Comparison of ENCODE assay signal across 1 cellular context in the genomic region with DNA sequence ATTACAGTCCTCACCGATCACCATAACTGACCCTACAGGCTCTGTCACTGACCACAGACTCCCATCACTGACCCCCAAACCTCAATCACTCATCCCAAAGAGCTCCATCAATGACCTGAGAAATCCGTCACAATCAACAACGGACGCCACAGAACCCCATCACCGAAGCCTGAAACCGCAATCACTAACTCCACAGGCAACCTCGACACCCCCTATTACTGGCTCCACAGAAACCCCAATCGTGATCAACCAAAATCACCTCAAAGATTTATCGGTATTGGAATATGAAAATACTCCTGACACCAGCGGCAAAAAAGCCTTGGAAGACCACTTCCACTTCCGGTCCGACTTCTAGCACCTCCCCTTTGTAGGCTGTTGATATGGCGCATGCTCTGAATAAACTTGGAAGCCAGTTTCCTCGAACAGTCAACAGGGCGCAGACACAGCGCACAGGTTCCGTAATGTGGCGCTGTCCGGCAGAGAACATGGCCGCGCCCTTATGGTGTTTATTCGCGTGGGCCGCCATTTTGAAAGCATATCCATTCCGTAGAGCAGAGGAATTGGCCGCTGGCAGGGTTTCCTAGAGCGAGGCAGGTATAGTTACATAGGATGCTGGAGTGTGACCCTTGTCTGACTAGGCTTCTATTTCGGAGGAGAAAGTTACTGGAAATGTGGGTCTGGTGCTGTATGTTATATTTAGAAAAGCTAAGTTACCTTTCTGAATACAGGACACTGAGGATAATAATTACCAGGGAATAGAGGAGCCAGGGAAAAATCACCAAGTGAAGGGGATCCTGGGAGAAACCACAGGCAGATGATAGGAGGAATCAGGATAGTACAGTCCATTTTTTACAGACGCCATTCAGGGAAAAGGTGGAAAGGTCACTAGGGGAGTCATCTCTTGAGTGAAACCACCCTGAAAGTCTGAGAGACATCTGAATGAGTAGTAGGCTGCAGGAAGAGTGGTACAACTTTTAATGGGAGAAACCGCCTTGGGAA.
TF ChIP-seq lines count a peak whose summit lies in the region.

A gene (minus strand): TSS at position 328 of the 999 bp plus-strand sequence. CDS start 2,785 bp downstream, outside the sequence.

TF ChIP-seq in HepG2, 621 proteins besides CTCF, POLR2A, EP300 and RAD21 (continued from another document and continues in another):
- TF ChIP-seq, protein P1, sequence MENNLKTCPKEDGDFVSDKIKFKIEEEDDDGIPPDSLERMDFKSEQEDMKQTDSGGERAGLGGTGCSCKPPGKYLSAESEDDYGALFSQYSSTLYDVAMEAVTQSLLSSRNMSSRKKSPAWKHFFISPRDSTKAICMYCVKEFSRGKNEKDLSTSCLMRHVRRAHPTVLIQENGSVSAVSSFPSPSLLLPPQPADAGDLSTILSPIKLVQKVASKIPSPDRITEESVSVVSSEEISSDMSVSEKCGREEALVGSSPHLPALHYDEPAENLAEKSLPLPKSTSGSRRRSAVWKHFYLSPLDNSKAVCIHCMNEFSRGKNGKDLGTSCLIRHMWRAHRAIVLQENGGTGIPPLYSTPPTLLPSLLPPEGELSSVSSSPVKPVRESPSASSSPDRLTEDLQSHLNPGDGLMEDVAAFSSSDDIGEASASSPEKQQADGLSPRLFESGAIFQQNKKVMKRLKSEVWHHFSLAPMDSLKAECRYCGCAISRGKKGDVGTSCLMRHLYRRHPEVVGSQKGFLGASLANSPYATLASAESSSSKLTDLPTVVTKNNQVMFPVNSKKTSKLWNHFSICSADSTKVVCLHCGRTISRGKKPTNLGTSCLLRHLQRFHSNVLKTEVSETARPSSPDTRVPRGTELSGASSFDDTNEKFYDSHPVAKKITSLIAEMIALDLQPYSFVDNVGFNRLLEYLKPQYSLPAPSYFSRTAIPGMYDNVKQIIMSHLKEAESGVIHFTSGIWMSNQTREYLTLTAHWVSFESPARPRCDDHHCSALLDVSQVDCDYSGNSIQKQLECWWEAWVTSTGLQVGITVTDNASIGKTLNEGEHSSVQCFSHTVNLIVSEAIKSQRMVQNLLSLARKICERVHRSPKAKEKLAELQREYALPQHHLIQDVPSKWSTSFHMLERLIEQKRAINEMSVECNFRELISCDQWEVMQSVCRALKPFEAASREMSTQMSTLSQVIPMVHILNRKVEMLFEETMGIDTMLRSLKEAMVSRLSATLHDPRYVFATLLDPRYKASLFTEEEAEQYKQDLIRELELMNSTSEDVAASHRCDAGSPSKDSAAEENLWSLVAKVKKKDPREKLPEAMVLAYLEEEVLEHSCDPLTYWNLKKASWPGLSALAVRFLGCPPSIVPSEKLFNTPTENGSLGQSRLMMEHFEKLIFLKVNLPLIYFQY (CRISPR knock-in tag; IDR thresholded peaks at IDR 0.05; ENCODE audit: borderline replicate concordance), result no peak
- no peak for TF ChIP-seq ZEB1 (IDR thresholded peaks at IDR 0.05; ENCODE audit: insufficient replicate concordance, low read depth)
- TF ChIP-seq, protein P2, sequence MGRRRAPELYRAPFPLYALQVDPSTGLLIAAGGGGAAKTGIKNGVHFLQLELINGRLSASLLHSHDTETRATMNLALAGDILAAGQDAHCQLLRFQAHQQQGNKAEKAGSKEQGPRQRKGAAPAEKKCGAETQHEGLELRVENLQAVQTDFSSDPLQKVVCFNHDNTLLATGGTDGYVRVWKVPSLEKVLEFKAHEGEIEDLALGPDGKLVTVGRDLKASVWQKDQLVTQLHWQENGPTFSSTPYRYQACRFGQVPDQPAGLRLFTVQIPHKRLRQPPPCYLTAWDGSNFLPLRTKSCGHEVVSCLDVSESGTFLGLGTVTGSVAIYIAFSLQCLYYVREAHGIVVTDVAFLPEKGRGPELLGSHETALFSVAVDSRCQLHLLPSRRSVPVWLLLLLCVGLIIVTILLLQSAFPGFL (CRISPR knock-in tag; IDR thresholded peaks at IDR 0.05), result no peak
- TF ChIP-seq ZNF382 (CRISPR knock-in tag; IDR thresholded peaks at IDR 0.05; ENCODE audit: borderline replicate concordance), result no peak
- TF ChIP-seq CBFB (CRISPR knock-in tag; IDR thresholded peaks at IDR 0.05), result no peak
- TF ChIP-seq ZNF761 (CRISPR knock-in tag; conservative IDR thresholded peaks at IDR 0.05), result 0 out of 2 replicates have a peak, but pooled peaks have one; percentile 26
- TF ChIP-seq POLR2AphosphoS2 (IDR thresholded peaks at IDR 0.05; ENCODE audit: low read depth, low read length), result no peak
- no peak for TF ChIP-seq RFX5 (IDR thresholded peaks at IDR 0.05; ENCODE audit: low read depth, low read length)
- no peak for TF ChIP-seq JDP2 (CRISPR knock-in tag; IDR thresholded peaks at IDR 0.05; ENCODE audit: borderline replicate concordance)
- TF ChIP-seq CREM (IDR thresholded peaks at IDR 0.05), result peak; percentile 99
- no peak for TF ChIP-seq CREM (CRISPR knock-in tag; IDR thresholded peaks at IDR 0.05)
- no peak for TF ChIP-seq ZNF44 (CRISPR knock-in tag; IDR thresholded peaks at IDR 0.05)
- no peak for TF ChIP-seq ARID2 (CRISPR knock-in tag; IDR thresholded peaks at IDR 0.05; ENCODE audit: borderline replicate concordance)
- no peak for TF ChIP-seq MEIS1 (CRISPR knock-in tag; IDR thresholded peaks at IDR 0.05; ENCODE audit: borderline replicate concordance)
- TF ChIP-seq, protein P3, sequence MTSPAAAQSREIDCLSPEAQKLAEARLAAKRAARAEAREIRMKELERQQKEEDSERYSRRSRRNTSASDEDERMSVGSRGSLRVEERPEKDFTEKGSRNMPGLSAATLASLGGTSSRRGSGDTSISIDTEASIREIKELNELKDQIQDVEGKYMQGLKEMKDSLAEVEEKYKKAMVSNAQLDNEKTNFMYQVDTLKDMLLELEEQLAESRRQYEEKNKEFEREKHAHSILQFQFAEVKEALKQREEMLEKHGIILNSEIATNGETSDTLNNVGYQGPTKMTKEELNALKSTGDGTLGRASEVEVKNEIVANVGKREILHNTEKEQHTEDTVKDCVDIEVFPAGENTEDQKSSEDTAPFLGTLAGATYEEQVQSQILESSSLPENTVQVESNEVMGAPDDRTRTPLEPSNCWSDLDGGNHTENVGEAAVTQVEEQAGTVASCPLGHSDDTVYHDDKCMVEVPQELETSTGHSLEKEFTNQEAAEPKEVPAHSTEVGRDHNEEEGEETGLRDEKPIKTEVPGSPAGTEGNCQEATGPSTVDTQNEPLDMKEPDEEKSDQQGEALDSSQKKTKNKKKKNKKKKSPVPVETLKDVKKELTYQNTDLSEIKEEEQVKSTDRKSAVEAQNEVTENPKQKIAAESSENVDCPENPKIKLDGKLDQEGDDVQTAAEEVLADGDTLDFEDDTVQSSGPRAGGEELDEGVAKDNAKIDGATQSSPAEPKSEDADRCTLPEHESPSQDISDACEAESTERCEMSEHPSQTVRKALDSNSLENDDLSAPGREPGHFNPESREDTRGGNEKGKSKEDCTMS (CRISPR knock-in tag; conservative IDR thresholded peaks at IDR 0.05), result no peak
- no peak for TF ChIP-seq SETDB1 (CRISPR knock-in tag; IDR thresholded peaks at IDR 0.05; ENCODE audit: borderline replicate concordance)
- no peak for TF ChIP-seq TGIF2 (CRISPR knock-in tag; IDR thresholded peaks at IDR 0.05)
- TF ChIP-seq, protein P4, sequence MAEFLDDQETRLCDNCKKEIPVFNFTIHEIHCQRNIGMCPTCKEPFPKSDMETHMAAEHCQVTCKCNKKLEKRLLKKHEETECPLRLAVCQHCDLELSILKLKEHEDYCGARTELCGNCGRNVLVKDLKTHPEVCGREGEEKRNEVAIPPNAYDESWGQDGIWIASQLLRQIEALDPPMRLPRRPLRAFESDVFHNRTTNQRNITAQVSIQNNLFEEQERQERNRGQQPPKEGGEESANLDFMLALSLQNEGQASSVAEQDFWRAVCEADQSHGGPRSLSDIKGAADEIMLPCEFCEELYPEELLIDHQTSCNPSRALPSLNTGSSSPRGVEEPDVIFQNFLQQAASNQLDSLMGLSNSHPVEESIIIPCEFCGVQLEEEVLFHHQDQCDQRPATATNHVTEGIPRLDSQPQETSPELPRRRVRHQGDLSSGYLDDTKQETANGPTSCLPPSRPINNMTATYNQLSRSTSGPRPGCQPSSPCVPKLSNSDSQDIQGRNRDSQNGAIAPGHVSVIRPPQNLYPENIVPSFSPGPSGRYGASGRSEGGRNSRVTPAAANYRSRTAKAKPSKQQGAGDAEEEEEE (CRISPR knock-in tag; IDR thresholded peaks at IDR 0.05; ENCODE audit: borderline replicate concordance), result no peak
- TF ChIP-seq ZNF432 (CRISPR knock-in tag; IDR thresholded peaks at IDR 0.05; ENCODE audit: borderline replicate concordance), result no peak
- TF ChIP-seq, protein P5, sequence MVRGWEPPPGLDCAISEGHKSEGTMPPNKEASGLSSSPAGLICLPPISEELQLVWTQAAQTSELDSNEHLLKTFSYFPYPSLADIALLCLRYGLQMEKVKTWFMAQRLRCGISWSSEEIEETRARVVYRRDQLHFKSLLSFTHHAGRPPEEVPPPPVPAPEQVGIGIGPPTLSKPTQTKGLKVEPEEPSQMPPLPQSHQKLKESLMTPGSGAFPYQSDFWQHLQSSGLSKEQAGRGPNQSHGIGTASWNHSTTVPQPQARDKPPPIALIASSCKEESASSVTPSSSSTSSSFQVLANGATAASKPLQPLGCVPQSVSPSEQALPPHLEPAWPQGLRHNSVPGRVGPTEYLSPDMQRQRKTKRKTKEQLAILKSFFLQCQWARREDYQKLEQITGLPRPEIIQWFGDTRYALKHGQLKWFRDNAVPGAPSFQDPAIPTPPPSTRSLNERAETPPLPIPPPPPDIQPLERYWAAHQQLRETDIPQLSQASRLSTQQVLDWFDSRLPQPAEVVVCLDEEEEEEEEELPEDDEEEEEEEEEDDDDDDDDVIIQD (CRISPR knock-in tag; IDR thresholded peaks at IDR 0.05; ENCODE audit: low read depth), result peak; percentile 72; the same call in 1 of the 2 replicates
- no peak for TF ChIP-seq ZNF253 (CRISPR knock-in tag; IDR thresholded peaks at IDR 0.05; ENCODE audit: borderline replicate concordance)
- no peak for TF ChIP-seq TMF1 (CRISPR knock-in tag; IDR thresholded peaks at IDR 0.05; ENCODE audit: low read depth)
- no peak for TF ChIP-seq ZSCAN20 (CRISPR knock-in tag; IDR thresholded peaks at IDR 0.05; ENCODE audit: borderline replicate concordance)
- TF ChIP-seq CAMTA2 (CRISPR knock-in tag; IDR thresholded peaks at IDR 0.05; ENCODE audit: borderline replicate concordance), result no peak
- peak; percentile 65 for TF ChIP-seq PHF20 (CRISPR knock-in tag; IDR thresholded peaks at IDR 0.05)
- TF ChIP-seq, protein P6, sequence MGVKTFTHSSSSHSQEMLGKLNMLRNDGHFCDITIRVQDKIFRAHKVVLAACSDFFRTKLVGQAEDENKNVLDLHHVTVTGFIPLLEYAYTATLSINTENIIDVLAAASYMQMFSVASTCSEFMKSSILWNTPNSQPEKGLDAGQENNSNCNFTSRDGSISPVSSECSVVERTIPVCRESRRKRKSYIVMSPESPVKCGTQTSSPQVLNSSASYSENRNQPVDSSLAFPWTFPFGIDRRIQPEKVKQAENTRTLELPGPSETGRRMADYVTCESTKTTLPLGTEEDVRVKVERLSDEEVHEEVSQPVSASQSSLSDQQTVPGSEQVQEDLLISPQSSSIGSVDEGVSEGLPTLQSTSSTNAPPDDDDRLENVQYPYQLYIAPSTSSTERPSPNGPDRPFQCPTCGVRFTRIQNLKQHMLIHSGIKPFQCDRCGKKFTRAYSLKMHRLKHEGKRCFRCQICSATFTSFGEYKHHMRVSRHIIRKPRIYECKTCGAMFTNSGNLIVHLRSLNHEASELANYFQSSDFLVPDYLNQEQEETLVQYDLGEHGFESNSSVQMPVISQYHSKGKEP (CRISPR knock-in tag; IDR thresholded peaks at IDR 0.05), result no peak
- no peak for TF ChIP-seq ZNF776 (CRISPR knock-in tag; IDR thresholded peaks at IDR 0.05)
- no peak for TF ChIP-seq MAFF (IDR thresholded peaks at IDR 0.05; ENCODE audit: low read depth, low read length)
- TF ChIP-seq ZNF180 (CRISPR knock-in tag; IDR thresholded peaks at IDR 0.05; ENCODE audit: borderline replicate concordance, low read depth), result no peak
- peak; percentile 74; the same call in 1 of the 2 replicates for TF ChIP-seq ZSCAN9 (CRISPR knock-in tag; IDR thresholded peaks at IDR 0.05; ENCODE audit: borderline replicate concordance)
- TF ChIP-seq, protein P7, sequence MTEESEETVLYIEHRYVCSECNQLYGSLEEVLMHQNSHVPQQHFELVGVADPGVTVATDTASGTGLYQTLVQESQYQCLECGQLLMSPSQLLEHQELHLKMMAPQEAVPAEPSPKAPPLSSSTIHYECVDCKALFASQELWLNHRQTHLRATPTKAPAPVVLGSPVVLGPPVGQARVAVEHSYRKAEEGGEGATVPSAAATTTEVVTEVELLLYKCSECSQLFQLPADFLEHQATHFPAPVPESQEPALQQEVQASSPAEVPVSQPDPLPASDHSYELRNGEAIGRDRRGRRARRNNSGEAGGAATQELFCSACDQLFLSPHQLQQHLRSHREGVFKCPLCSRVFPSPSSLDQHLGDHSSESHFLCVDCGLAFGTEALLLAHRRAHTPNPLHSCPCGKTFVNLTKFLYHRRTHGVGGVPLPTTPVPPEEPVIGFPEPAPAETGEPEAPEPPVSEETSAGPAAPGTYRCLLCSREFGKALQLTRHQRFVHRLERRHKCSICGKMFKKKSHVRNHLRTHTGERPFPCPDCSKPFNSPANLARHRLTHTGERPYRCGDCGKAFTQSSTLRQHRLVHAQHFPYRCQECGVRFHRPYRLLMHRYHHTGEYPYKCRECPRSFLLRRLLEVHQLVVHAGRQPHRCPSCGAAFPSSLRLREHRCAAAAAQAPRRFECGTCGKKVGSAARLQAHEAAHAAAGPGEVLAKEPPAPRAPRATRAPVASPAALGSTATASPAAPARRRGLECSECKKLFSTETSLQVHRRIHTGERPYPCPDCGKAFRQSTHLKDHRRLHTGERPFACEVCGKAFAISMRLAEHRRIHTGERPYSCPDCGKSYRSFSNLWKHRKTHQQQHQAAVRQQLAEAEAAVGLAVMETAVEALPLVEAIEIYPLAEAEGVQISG (CRISPR knock-in tag; IDR thresholded peaks at IDR 0.05), result peak; percentile 94
- no peak for TF ChIP-seq ZNF841 (CRISPR knock-in tag; IDR thresholded peaks at IDR 0.05; ENCODE audit: borderline replicate concordance)
- TF ChIP-seq, protein P8, sequence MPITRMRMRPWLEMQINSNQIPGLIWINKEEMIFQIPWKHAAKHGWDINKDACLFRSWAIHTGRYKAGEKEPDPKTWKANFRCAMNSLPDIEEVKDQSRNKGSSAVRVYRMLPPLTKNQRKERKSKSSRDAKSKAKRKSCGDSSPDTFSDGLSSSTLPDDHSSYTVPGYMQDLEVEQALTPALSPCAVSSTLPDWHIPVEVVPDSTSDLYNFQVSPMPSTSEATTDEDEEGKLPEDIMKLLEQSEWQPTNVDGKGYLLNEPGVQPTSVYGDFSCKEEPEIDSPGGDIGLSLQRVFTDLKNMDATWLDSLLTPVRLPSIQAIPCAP (CRISPR knock-in tag; IDR thresholded peaks at IDR 0.05; ENCODE audit: low read depth), result no peak
- TF ChIP-seq, protein P9, sequence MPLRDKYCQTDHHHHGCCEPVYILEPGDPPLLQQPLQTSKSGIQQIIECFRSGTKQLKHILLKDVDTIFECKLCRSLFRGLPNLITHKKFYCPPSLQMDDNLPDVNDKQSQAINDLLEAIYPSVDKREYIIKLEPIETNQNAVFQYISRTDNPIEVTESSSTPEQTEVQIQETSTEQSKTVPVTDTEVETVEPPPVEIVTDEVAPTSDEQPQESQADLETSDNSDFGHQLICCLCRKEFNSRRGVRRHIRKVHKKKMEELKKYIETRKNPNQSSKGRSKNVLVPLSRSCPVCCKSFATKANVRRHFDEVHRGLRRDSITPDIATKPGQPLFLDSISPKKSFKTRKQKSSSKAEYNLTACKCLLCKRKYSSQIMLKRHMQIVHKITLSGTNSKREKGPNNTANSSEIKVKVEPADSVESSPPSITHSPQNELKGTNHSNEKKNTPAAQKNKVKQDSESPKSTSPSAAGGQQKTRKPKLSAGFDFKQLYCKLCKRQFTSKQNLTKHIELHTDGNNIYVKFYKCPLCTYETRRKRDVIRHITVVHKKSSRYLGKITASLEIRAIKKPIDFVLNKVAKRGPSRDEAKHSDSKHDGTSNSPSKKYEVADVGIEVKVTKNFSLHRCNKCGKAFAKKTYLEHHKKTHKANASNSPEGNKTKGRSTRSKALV (CRISPR knock-in tag; IDR thresholded peaks at IDR 0.05), result no peak
- TF ChIP-seq ZNF20 (CRISPR knock-in tag; IDR thresholded peaks at IDR 0.05), result no peak
